ENCODE assay signal across 8 cellular contexts in the genomic region with DNA sequence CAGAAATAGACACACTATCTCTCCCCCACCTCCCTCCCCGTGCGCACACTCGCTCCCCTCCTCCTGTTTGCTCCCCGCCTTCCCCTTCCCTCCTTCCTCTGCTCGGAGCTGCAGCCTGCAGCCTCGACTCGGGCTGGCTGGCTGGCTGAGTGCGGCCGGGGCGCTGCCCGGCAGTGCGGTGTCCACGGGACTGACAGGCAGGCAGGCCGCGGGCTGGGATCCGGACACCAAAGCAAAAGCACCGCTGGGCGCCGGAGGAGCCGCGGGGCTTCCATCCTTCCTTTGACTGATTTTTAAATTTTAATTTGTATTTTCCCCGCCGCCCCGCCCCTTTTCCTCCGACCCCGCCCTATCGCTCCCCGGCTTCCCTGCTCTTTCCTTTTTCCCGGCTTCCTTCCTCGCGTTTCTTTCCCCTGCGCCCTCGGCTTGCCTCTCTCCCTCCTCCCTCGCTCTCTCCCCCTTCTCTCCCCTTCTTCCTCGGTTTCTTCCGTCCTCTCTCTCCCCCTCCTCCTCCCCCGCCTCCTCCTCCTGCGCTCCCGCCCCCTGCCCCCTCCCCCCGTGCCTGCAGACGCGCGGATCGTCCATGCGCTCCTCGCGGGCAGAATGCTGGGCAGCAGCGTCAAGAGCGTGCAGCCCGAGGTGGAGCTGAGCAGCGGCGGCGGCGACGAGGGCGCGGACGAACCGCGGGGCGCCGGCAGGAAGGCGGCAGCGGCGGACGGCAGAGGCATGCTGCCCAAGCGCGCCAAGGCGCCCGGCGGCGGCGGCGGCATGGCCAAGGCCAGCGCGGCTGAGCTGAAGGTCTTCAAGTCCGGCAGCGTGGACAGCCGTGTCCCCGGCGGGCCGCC.
DNase-seq lines count a peak whose midpoint lies in the region; ATAC-seq and TF ChIP-seq lines count a peak whose summit lies in the region.

No MANE protein-coding gene starts in this region.

- peaks cover 20% of the 10 kb centered on the region for H3K27me3 ChIP-seq in H7 (ENCODE audit: control insufficient read depth, insufficient read depth, low read length)

- no peak for ATAC-seq in HG02852 (IDR thresholded peaks at IDR 0.05; ENCODE audit: unreplicated experiment)

- TF ChIP-seq CTCF in fibroblast of the aortic adventitia (IDR thresholded peaks at IDR 0.05; ENCODE audit: insufficient read depth, low read length), result no peak

- peak; percentile 54 for DNase-seq in AG08395 (ENCODE audit: low spot score)
- DNase-seq in H7, result peak; percentile 92
- DNase-seq in T1000 (lab: John Stamatoyannopoulos, UW), result peak; percentile 25
- DNase-seq in fibroblast of the aortic adventitia (ENCODE audit: low read depth), result peak; percentile 74
- peak in 43 of 56 donors; percentile 19 to 81 (median 53) for DNase-seq in nucleus accumbens (lab: John Stamatoyannopoulos, UW)
- DNase-seq in SIG-M5 (lab: John Stamatoyannopoulos, UW), result no peak
- DNase-seq in superior temporal gyrus (ENCODE audit: extremely low spot score), result no peak

- H3K4me3 ChIP-seq in H7 (ENCODE audit: insufficient read depth, low read depth, low read length) (peak overlapping the region; percentile 72), fibroblast of the aortic adventitia (ENCODE audit: low read depth, low read length) (peak overlapping the region; percentile 94)

- no peaks in the 10 kb centered on the region for H3K36me3 ChIP-seq in H7 (replicated peaks; ENCODE audit: control insufficient read depth, insufficient read depth, low read length)

Comparison
In these comparisons a context has a peak if more than half of its experiments do, and no peak if none do; other contexts are left out.
1. DNase-seq: peak in AG08395 (single experiment), H7 (single experiment), T1000 (single experiment), fibroblast of the aortic adventitia (single experiment) and nucleus accumbens (43 of 56); none in SIG-M5 (single experiment) and superior temporal gyrus (single experiment).